18 cellular contexts compared by ENCODE assay signal in the genomic region with DNA sequence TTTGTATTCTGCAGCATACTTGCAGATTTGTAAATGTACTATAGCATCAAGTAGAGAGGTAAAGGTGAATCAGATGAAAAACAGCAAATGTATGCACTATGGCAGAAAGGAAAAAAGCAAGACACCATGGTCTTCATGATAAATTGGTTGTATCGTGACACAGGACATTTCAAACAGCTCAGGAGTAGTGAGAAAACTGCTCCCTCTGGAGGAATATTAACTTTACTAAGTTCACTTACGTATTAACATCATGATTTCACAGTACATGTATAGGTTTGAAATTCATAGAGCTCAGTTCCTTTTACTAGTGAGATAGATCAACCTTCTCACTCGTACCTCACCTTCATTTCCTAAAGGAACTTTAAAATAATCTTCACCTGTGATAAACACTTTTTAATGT. TPM values are rescaled to one million over a fixed set of nuclear protein-coding genes. Genes with fewer than 3 reads are reported as not detected.
A peak's percentile ranks its signal among the peaks of the same experiment; 100 is the strongest.
DNase-seq lines count a peak whose midpoint lies in the region; ATAC-seq, FAIRE-seq and TF ChIP-seq lines count a peak whose summit lies in the region.
"Had no signal": no experiment of that assay in that cellular context is flagged by ENCODE, and none has a peak within 500 bp of the region (broad histone marks: within the 10 kb centered on the region; RNA-seq: fewer than 3 reads in every experiment).

No MANE protein-coding gene starts in this region.

- peaks cover 55% of the 10 kb centered on the region for H3K79me2 ChIP-seq in HCT116 (ENCODE audit: insufficient read depth, low read length)

- no peaks in the 10 kb centered on the region for H3K9me2 ChIP-seq in HCT116 (ENCODE audit: insufficient read depth)

- RAD21 ChIA-PET in HCT116 (lab: Charles Lee; ENCODE audit: low non-redundant PET in 1 of 2, low total read pairs in 2 of 2, uncharacterized antibody in 2 of 2, unreplicated experiment in 2 of 2) = no interaction called here

- POLR2A ChIA-PET in HCT116 (lab: Charles Lee) = no interaction called here

- no peak; the same call in 1 of the 2 replicates for ATAC-seq in HCT116

- H3K27me3 ChIP-seq in HCT116 (ENCODE audit: insufficient read depth, low read length) = no peaks in the 10 kb centered on the region
- H3K27me3 ChIP-seq: breast epithelium, vagina had no signal

- no peak overlapping the region for H3K27ac ChIP-seq in HCT116 (ENCODE audit: low read depth, low read length)
- H3K27ac ChIP-seq: breast epithelium, GM23248, skin epidermis, vagina had no signal

- peaks cover 3% of the 10 kb centered on the region; the same call in 1 of the 2 replicates for H4K20me1 ChIP-seq in HCT116 (ENCODE audit: insufficient read depth)

- BruUV-seq in HCT116 (replicated peaks; lab: Mats Ljungman, UMichigan) = no TSS peak

- TF ChIP-seq RAD21 in HCT116 (IDR thresholded peaks at IDR 0.05; ENCODE audit: low read depth) = peak; percentile 16; the same call in 1 of the 2 replicates

- peak in 1 of 3 experiments; percentile 33; a peak in 2 of 6 replicates for TF ChIP-seq CTCF in HCT116 (IDR thresholded peaks at IDR 0.05 in 2 of 3, conservative IDR thresholded peaks at IDR 0.05 in 1 of 3; ENCODE audit: borderline replicate concordance in 1 of 3, insufficient read depth in 1 of 3, low read depth in 2 of 3, low read length in 2 of 3)

- no peak overlapping the region for H3K9ac ChIP-seq in HCT116 (ENCODE audit: low read length)
- H3K9ac ChIP-seq: GM23248 had no signal

- H2AFZ ChIP-seq in HCT116 (ENCODE audit: low read depth, low read length, poor library complexity, severe bottlenecking) = no peak overlapping the region
- H2AFZ ChIP-seq: GM23248 had no signal

- CTCF ChIA-PET in HCT116 (lab: Charles Lee) = interaction anchor here (1.3 to 1.9 kb wide), 2 partner anchors 73 to 244 kb away, joined by 5 to 7 read pairs; no protein-coding TSS in a partner anchor

- TF ChIP-seq POLR2A in HCT116 (IDR thresholded peaks at IDR 0.05; ENCODE audit: borderline replicate concordance, extremely low read depth, insufficient read depth, insufficient read length) = no peak

- H3K4me2 ChIP-seq in HCT116 (ENCODE audit: low read length) = no peak overlapping the region

- peaks cover 7 to 19% of the 10 kb centered on the region in 2 experiments for H3K36me3 ChIP-seq in HCT116 (ENCODE audit: control insufficient read depth in 1 of 2, insufficient read depth in 2 of 2, low read length in 2 of 2)
- H3K36me3 ChIP-seq: breast epithelium had no signal

- DNase-seq in NCI-H1417 (lab: John Stamatoyannopoulos, UW) (peak in 2 of 3 experiments; percentile 44 to 49), NCI-H1417 treated with DMSO at 0.1 percent for 48 hours (lab: John Stamatoyannopoulos, UW) (no peak), HCT116 (ENCODE audit: low read depth, low spot score) (no peak), RKO (ENCODE audit: low spot score) (peak; percentile 23), medulla oblongata (ENCODE audit: extremely low spot score) (peak; percentile 7), RCC 7860 (ENCODE audit: low spot score) (no peak), T-helper 1 cell (no peak)
- DNase-seq in stimulated activated CD8-positive, alpha-beta memory T cell treated with anti-CD3 and anti-CD28 coated beads, Interleukin-4, amount 100 ng/mL, for 48 hours = no peak
- DNase-seq: activated naive CD4-positive, alpha-beta T cell treated with Interleukin-2 at 50 U/mL for 16 hours; effector CD4-positive, alpha-beta T cell; GM23248; IMR-90; NCI-H2029; nucleus accumbens; stimulated activated naive CD4-positive, alpha-beta T cell had no signal

- peaks cover 25 to 28% of the 10 kb centered on the region in 2 experiments for H3K4me1 ChIP-seq in HCT116 (ENCODE audit: control insufficient read depth in 1 of 2, insufficient read depth in 2 of 2, low read length in 2 of 2)
- H3K4me1 ChIP-seq: breast epithelium had no signal

- intact Hi-C loops in HCT116 (cut with micrococcal nuclease) = loop anchor here (10.0 kb wide), 1 partner anchor 429 kb away; no protein-coding TSS in a partner anchor

- FAIRE-seq in RCC 7860 (lab: Jason Lieb, UNC) = no peak

- no peaks in the 10 kb centered on the region for H3K9me3 ChIP-seq in HCT116 (ENCODE audit: control insufficient read depth in 1 of 2, insufficient read depth in 1 of 2, low read depth in 1 of 2, low read length in 2 of 2)
- H3K9me3 ChIP-seq: breast epithelium, vagina had no signal

- no peak overlapping the region for H3K4me3 ChIP-seq in HCT116 (replicated peaks in 1 of 2; ENCODE audit: low read depth in 1 of 2, low read length in 2 of 2)
- H3K4me3 ChIP-seq: breast epithelium, GM23248, skin epidermis, vagina had no signal

TF ChIP-seq in HCT116, 20 proteins besides CTCF, POLR2A, EP300 and RAD21:
- no peak for TF ChIP-seq SRF (IDR thresholded peaks at IDR 0.05; ENCODE audit: low read depth)
- no peak for TF ChIP-seq ATF3 (IDR thresholded peaks at IDR 0.05)
- TF ChIP-seq ZNF274 (IDR thresholded peaks at IDR 0.05; ENCODE audit: low read depth, low read length) = no peak
- no peak for TF ChIP-seq SP1 (IDR thresholded peaks at IDR 0.05; ENCODE audit: low read depth)
- TF ChIP-seq CEBPB (IDR thresholded peaks at IDR 0.05; ENCODE audit: low read depth) = no peak
- no peak for TF ChIP-seq JUND (IDR thresholded peaks at IDR 0.05)
- TF ChIP-seq TCF7L2 (IDR thresholded peaks at IDR 0.05; ENCODE audit: borderline replicate concordance, extremely low read depth, insufficient read depth, insufficient read length) = no peak
- no peak for TF ChIP-seq SIN3A (IDR thresholded peaks at IDR 0.05; ENCODE audit: low read depth)
- TF ChIP-seq EZH2phosphoT487 (IDR thresholded peaks at IDR 0.05; ENCODE audit: borderline replicate concordance) = no peak
- no peak for TF ChIP-seq ELF1 (IDR thresholded peaks at IDR 0.05; ENCODE audit: borderline replicate concordance, low read depth)
- no peak for TF ChIP-seq YY1 (IDR thresholded peaks at IDR 0.05; ENCODE audit: extremely low read depth, insufficient replicate concordance, low read depth, low read length)
- TF ChIP-seq, protein P1, sequence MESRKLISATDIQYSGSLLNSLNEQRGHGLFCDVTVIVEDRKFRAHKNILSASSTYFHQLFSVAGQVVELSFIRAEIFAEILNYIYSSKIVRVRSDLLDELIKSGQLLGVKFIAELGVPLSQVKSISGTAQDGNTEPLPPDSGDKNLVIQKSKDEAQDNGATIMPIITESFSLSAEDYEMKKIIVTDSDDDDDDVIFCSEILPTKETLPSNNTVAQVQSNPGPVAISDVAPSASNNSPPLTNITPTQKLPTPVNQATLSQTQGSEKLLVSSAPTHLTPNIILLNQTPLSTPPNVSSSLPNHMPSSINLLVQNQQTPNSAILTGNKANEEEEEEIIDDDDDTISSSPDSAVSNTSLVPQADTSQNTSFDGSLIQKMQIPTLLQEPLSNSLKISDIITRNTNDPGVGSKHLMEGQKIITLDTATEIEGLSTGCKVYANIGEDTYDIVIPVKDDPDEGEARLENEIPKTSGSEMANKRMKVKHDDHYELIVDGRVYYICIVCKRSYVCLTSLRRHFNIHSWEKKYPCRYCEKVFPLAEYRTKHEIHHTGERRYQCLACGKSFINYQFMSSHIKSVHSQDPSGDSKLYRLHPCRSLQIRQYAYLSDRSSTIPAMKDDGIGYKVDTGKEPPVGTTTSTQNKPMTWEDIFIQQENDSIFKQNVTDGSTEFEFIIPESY (IDR thresholded peaks at IDR 0.05; ENCODE audit: extremely low read depth, insufficient replicate concordance, low read length) = no peak
- no peak for TF ChIP-seq EZH2 (IDR thresholded peaks at IDR 0.05)
- no peak for TF ChIP-seq ZFX (IDR thresholded peaks at IDR 0.05)
- no peak for TF ChIP-seq FOSL1 (IDR thresholded peaks at IDR 0.05; ENCODE audit: low read depth)
- TF ChIP-seq, protein P2, sequence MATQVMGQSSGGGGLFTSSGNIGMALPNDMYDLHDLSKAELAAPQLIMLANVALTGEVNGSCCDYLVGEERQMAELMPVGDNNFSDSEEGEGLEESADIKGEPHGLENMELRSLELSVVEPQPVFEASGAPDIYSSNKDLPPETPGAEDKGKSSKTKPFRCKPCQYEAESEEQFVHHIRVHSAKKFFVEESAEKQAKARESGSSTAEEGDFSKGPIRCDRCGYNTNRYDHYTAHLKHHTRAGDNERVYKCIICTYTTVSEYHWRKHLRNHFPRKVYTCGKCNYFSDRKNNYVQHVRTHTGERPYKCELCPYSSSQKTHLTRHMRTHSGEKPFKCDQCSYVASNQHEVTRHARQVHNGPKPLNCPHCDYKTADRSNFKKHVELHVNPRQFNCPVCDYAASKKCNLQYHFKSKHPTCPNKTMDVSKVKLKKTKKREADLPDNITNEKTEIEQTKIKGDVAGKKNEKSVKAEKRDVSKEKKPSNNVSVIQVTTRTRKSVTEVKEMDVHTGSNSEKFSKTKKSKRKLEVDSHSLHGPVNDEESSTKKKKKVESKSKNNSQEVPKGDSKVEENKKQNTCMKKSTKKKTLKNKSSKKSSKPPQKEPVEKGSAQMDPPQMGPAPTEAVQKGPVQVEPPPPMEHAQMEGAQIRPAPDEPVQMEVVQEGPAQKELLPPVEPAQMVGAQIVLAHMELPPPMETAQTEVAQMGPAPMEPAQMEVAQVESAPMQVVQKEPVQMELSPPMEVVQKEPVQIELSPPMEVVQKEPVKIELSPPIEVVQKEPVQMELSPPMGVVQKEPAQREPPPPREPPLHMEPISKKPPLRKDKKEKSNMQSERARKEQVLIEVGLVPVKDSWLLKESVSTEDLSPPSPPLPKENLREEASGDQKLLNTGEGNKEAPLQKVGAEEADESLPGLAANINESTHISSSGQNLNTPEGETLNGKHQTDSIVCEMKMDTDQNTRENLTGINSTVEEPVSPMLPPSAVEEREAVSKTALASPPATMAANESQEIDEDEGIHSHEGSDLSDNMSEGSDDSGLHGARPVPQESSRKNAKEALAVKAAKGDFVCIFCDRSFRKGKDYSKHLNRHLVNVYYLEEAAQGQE (IDR thresholded peaks at IDR 0.05; ENCODE audit: low read depth) = no peak
- no peak for TF ChIP-seq CBX3 (IDR thresholded peaks at IDR 0.05; ENCODE audit: low read depth)
- TF ChIP-seq POLR2AphosphoS5 (IDR thresholded peaks at IDR 0.05; ENCODE audit: low read depth, low read length) = no peak
- TF ChIP-seq EGR1 (IDR thresholded peaks at IDR 0.05; ENCODE audit: low read depth) = no peak
- TF ChIP-seq, protein P3, sequence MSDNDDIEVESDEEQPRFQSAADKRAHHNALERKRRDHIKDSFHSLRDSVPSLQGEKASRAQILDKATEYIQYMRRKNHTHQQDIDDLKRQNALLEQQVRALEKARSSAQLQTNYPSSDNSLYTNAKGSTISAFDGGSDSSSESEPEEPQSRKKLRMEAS (IDR thresholded peaks at IDR 0.05) = no peak

RNA-seq across cellular contexts. Expression of gene MBIP, which starts 6.5 kb away (rescaled TPM):
- 19.1 TPM for total RNA-seq in HCT116 (2021; ENCODE audit: unreplicated experiment)
- 6.5 and 10.8 TPM in 2 replicates for polyA plus RNA-seq in HCT116 (2012)

Comparison
In these comparisons a context has a peak if more than half of its experiments do, and no peak if none do; other contexts are left out.
1. DNase-seq: peak in NCI-H1417 (2 of 3), RKO (single experiment) and medulla oblongata (single experiment); none in NCI-H1417 treated with DMSO at 0.1 percent for 48 hours (single experiment), HCT116 (single experiment), RCC 7860 (single experiment), stimulated activated CD8-positive, alpha-beta memory T cell treated with anti-CD3 and anti-CD28 coated beads, Interleukin-4, amount 100 ng/mL, for 48 hours (single experiment) and T-helper 1 cell (0 of 5).